Comparison of ENCODE assay signal across 9 cellular contexts in genomic region chr1:155938220-155938627, GRCh38. TPM values are rescaled to one million over a fixed set of nuclear protein-coding genes. Genes with fewer than 3 reads are reported as not detected.
DNase-seq lines count a peak whose midpoint lies in the region; ATAC-seq, FAIRE-seq and TF ChIP-seq lines count a peak whose summit lies in the region.
"Had no signal": no experiment of that assay in that cellular context is flagged by ENCODE, and none has a peak within 500 bp of the region (broad histone marks: within the 10 kb centered on the region; RNA-seq: fewer than 3 reads in every experiment).

No MANE protein-coding gene starts in this region.

- peaks cover 8% of the 10 kb centered on the region for H3K36me3 ChIP-seq in OCI-LY7 (ENCODE audit: insufficient read depth, low read length)
- peaks cover 3% of the 10 kb centered on the region for H3K36me3 ChIP-seq in bronchial epithelial cell (ENCODE audit: control insufficient read depth, insufficient read depth, low read length)

- no peaks in the 10 kb centered on the region for H3K27me3 ChIP-seq in bronchial epithelial cell (ENCODE audit: control insufficient read depth, insufficient read depth, low read length)

- H3K27ac ChIP-seq in OCI-LY7 (ENCODE audit: low read depth, low read length, poor library complexity, severe bottlenecking): no peak overlapping the region

- DNase-seq in NCI-H187 treated with DMSO at 0.1 percent for 48 hours (lab: John Stamatoyannopoulos, UW) (peak; percentile 32), NCI-H187 (lab: John Stamatoyannopoulos, UW) (no peak), OCI-LY7 (ENCODE audit: low spot score) (peak; percentile 77), bronchial epithelial cell (ENCODE audit: low read depth) (peak; percentile 72), left kidney (ENCODE audit: low read depth, low spot score) (peak; percentile 88), type B pancreatic cell (ENCODE audit: extremely low spot score, unreplicated experiment) (no peak)
- DNase-seq in Jurkat, Clone E6-1 (ENCODE audit: low read depth, low spot score): peak; percentile 70

- intact Hi-C loops in OCI-LY7 (cut with micrococcal nuclease; ENCODE audit: unreplicated experiment): loop anchor here (1.0 to 2.0 kb wide), 3 partner anchors 41 to 128 kb away; partner anchors contain the start of gene ARHGEF2

- peaks cover 55% of the 10 kb centered on the region for H3K4me1 ChIP-seq in OCI-LY7 (ENCODE audit: insufficient read depth, low read length, poor library complexity, severe bottlenecking)

- TF ChIP-seq CTCF in OCI-LY7 (conservative IDR thresholded peaks at IDR 0.05; ENCODE audit: low read length): peak; percentile 97
- TF ChIP-seq CTCF in bronchial epithelial cell (IDR thresholded peaks at IDR 0.05; ENCODE audit: insufficient read depth, low read length, severe bottlenecking): peak; percentile 69
- TF ChIP-seq CTCF in type B pancreatic cell (conservative IDR thresholded peaks at IDR 0.05): peak; percentile 75

- FAIRE-seq in bronchial epithelial cell (lab: Jason Lieb, UNC): no peak

- no peak overlapping the region for H3K4me3 ChIP-seq in Jurkat, Clone E6-1 (ENCODE audit: low read length)
- H3K4me3 ChIP-seq in OCI-LY7 (ENCODE audit: low read depth, low read length, poor library complexity, severe bottlenecking) (no peak overlapping the region), bronchial epithelial cell (ENCODE audit: low read depth, low read length) (no peak overlapping the region)

- H3K27me3 Mint-ChIP-seq in type B pancreatic cell: no peaks in the 10 kb centered on the region

- no peaks in the 10 kb centered on the region for H3K9me3 Mint-ChIP-seq in type B pancreatic cell
- H3K9me3 Mint-ChIP-seq: stimulated activated effector memory CD8-positive, alpha-beta T cell treated with anti-CD3 and anti-CD28 coated beads, Interleukin-12 subunit alpha, Interleukin-12 subunit beta, amount 100 ng/mL, for 72 hours had no signal

- ATAC-seq in GM18861 (IDR thresholded peaks at IDR 0.05; ENCODE audit: unreplicated experiment): no peak
- ATAC-seq: stimulated activated effector memory CD8-positive, alpha-beta T cell treated with anti-CD3 and anti-CD28 coated beads, Interleukin-12 subunit alpha, Interleukin-12 subunit beta, amount 100 ng/mL, for 72 hours had no signal

- H2AFZ ChIP-seq in OCI-LY7 (ENCODE audit: low read length): no peak overlapping the region; the same call in 1 of the 2 replicates

- H3K4me2 ChIP-seq in OCI-LY7 (ENCODE audit: low read length): no peak overlapping the region

- H4K20me1 ChIP-seq in OCI-LY7 (ENCODE audit: insufficient read depth, low read length): 0 out of 2 replicates have a peak, but pooled peaks cover under 1% of the 10 kb centered on the region

- H3K79me2 ChIP-seq in OCI-LY7 (ENCODE audit: insufficient read depth, low read depth, low read length): peaks cover 10% of the 10 kb centered on the region

- H3K27ac Mint-ChIP-seq in type B pancreatic cell: peak overlapping the region; percentile 65
- H3K27ac Mint-ChIP-seq: stimulated activated effector memory CD8-positive, alpha-beta T cell treated with anti-CD3 and anti-CD28 coated beads, Interleukin-12 subunit alpha, Interleukin-12 subunit beta, amount 100 ng/mL, for 72 hours had no signal

- H3K4me3 Mint-ChIP-seq in type B pancreatic cell: peak overlapping the region; percentile 55
- H3K4me3 Mint-ChIP-seq: stimulated activated effector memory CD8-positive, alpha-beta T cell treated with anti-CD3 and anti-CD28 coated beads, Interleukin-12 subunit alpha, Interleukin-12 subunit beta, amount 100 ng/mL, for 72 hours had no signal

- BruUV-seq in OCI-LY7 (replicated peaks; lab: Mats Ljungman, UMichigan): no TSS peak

- CTCF ChIA-PET in OCI-LY7 (lab: Charles Lee; ENCODE audit: unreplicated experiment): interaction anchor here (1.0 to 2.2 kb wide), 4 partner anchors 43 to 128 kb away, joined by 3 to 17 read pairs (median 6); no protein-coding TSS in a partner anchor

- H3K9me2 ChIP-seq in OCI-LY7 (ENCODE audit: insufficient read depth, low read length): no peaks in the 10 kb centered on the region

- H3K4me1 Mint-ChIP-seq in type B pancreatic cell (ENCODE audit: unreplicated experiment): peaks cover 23% of the 10 kb centered on the region

- H3K36me3 Mint-ChIP-seq in type B pancreatic cell: no peaks in the 10 kb centered on the region

- POLR2A ChIA-PET in OCI-LY7 (lab: Charles Lee): interaction anchor here (0.6 to 1.9 kb wide), 6 partner anchors 10 to 52 kb away, joined by 4 to 8 read pairs (median 5); partner anchors contain the start of gene ARHGEF2

- H3K9me3 ChIP-seq in OCI-LY7 (ENCODE audit: low read length): no peaks in the 10 kb centered on the region

RNA-seq across cellular contexts. Expression of gene RXFP4, which starts 3.2 kb away (rescaled TPM):
- polyA plus RNA-seq in Jurkat, Clone E6-1 (2012; ENCODE audit: insufficient read depth, insufficient read length): not detected
- 3.0 TPM in 1 of 2 replicates, not detected in the other for total RNA-seq in OCI-LY7 (2014; rRNA removed; shearing (Covaris generic))
- total RNA-seq in OCI-LY7 (2022): 0.34 TPM in 1 of 2 replicates, not detected in the other
- not detected in 2 replicates for total RNA-seq in bronchial epithelial cell
- not detected in 2 replicates for total RNA-seq in type B pancreatic cell (ENCODE audit: low replicate concordance)

RNA-seq across cellular contexts. Expression of gene KHDC4, which starts 4.0 kb away (rescaled TPM):
- polyA plus RNA-seq in Jurkat, Clone E6-1 (2012; ENCODE audit: insufficient read depth, insufficient read length): 62.7 TPM
- total RNA-seq in OCI-LY7 (2014; rRNA removed; shearing (Covaris generic)): 84.6 and 88.9 TPM in 2 replicates
- 121 and 127 TPM in 2 replicates for total RNA-seq in OCI-LY7 (2022)
- total RNA-seq in bronchial epithelial cell: 20.3 and 30.3 TPM in 2 replicates
- 42.5 and 57.8 TPM in 2 replicates for total RNA-seq in type B pancreatic cell (ENCODE audit: low replicate concordance)

RNA-seq across cellular contexts. Expression of gene RIT1, which starts 27.1 kb away (rescaled TPM):
- 18.0 TPM for polyA plus RNA-seq in Jurkat, Clone E6-1 (2012; ENCODE audit: insufficient read depth, insufficient read length)
- total RNA-seq in OCI-LY7 (2014; rRNA removed; shearing (Covaris generic)): 15.9 and 17.2 TPM in 2 replicates
- total RNA-seq in OCI-LY7 (2022) (20.8 and 21.0 TPM in 2 replicates), bronchial epithelial cell (49.8 and 66.6 TPM in 2 replicates), type B pancreatic cell (ENCODE audit: low replicate concordance) (35.3 and 45.4 TPM in 2 replicates)

RNA-seq across cellular contexts. Expression of gene ARHGEF2, which starts 40.1 kb away (rescaled TPM):
- polyA plus RNA-seq in Jurkat, Clone E6-1 (2012; ENCODE audit: insufficient read depth, insufficient read length): 159 TPM
- total RNA-seq in OCI-LY7 (2014; rRNA removed; shearing (Covaris generic)): 78.8 and 106 TPM in 2 replicates
- total RNA-seq in OCI-LY7 (2022): 133 and 139 TPM in 2 replicates
- 57.1 and 79.2 TPM in 2 replicates for total RNA-seq in bronchial epithelial cell
- total RNA-seq in type B pancreatic cell (ENCODE audit: low replicate concordance): 46.4 and 80.6 TPM in 2 replicates

Comparison
In these comparisons a context has a peak if more than half of its experiments do, and no peak if none do; other contexts are left out.
1. DNase-seq: peak in NCI-H187 treated with DMSO at 0.1 percent for 48 hours (single experiment), Jurkat, Clone E6-1 (single experiment), OCI-LY7 (single experiment), bronchial epithelial cell (single experiment) and left kidney (single experiment); none in NCI-H187 (0 of 2) and type B pancreatic cell (single experiment).
2. Peak in every context shown above with its lines, with median percentiles within 50 percentile points of each other: CTCF ChIP-seq.